8 cellular contexts compared by ENCODE assay signal in the genomic region with DNA sequence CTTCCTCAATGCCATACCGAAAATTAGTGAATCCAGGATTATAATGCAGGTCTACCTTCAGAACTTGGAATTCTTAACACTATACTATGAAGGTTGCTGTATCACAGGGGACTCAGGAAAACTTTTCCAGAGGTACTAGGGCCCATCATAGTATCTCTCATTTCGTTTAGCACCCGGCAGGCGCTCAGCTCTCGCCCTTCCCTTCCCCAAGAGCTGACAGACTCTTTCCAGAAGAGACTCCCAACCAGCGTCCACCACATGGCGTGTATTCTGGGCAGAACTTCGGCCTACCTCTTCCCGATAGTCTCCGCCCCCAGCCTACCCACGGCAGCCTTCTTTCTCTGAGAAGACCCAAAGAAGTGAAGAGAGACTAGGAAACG. TPM values are rescaled to one million over a fixed set of nuclear protein-coding genes. Genes with fewer than 3 reads are reported as not detected.
A peak's percentile ranks its signal among the peaks of the same experiment; 100 is the strongest.
DNase-seq lines count a peak whose midpoint lies in the region; ATAC-seq, FAIRE-seq and TF ChIP-seq lines count a peak whose summit lies in the region.

No MANE protein-coding gene starts in this region.

- H3K36me3 Mint-ChIP-seq in CD14-positive monocyte, result peaks cover 28 to 32% of the 10 kb centered on the region in 2 donors
- H3K36me3 Mint-ChIP-seq in WTC11, result peaks cover 25% of the 10 kb centered on the region

- peaks cover 0 to 31% (median 16%) of the 10 kb centered on the region in 12 donors for H3K4me1 ChIP-seq in heart left ventricle

- no peaks in the 10 kb centered on the region for H3K9me3 ChIP-seq in heart left ventricle

- peaks cover 0 to 37% (median 34%) of the 10 kb centered on the region in 9 donors for H3K36me3 ChIP-seq in heart left ventricle

- POLR2A ChIA-PET in WTC11 (lab: Charles Lee), result interaction anchor here (0.6 to 1.4 kb wide), 2 partner anchors 268 to 345 kb away, joined by 3 to 4 read pairs; partner anchors contain the start of gene IPPK

- peak overlapping the region; percentile 98 to 100 (median 99) for H3K27ac Mint-ChIP-seq in CD14-positive monocyte
- H3K27ac Mint-ChIP-seq in WTC11, result peak overlapping the region; percentile 99

- DNase-seq in CD14-positive monocyte (ENCODE audit: low spot score), result no peak
- DNase-seq in H54 (ENCODE audit: insufficient read length, low spot score), result peak; percentile 46
- no peak for DNase-seq in WTC11 (ENCODE audit: low spot score)
- no peak for DNase-seq in heart left ventricle
- DNase-seq in sciatic nerve (ENCODE audit: low spot score), result no peak
- no peak for DNase-seq in DMS153 (lab: John Stamatoyannopoulos, UW)
- DNase-seq in urothelium cell line (ENCODE audit: low spot score), result no peak

- H3K27me3 Mint-ChIP-seq in CD14-positive monocyte (ENCODE audit: low read depth in 3 of 3) (no peaks in the 10 kb centered on the region), WTC11 (ENCODE audit: low read depth) (no peaks in the 10 kb centered on the region)

- H3K27me3 ChIP-seq in heart left ventricle, result no peaks in the 10 kb centered on the region

- peak overlapping the region; percentile 53 to 90 (median 80) for H3K4me3 ChIP-seq in heart left ventricle

- peak overlapping the region; percentile 86 to 99 (median 96) for H3K27ac ChIP-seq in heart left ventricle

- H3K9me3 Mint-ChIP-seq in CD14-positive monocyte (no peaks in the 10 kb centered on the region), WTC11 (no peaks in the 10 kb centered on the region)

- FAIRE-seq in H54 (lab: Jason Lieb, UNC) (no peak), urothelium cell line (lab: Jason Lieb, UNC) (no peak)

- peak; percentile 29 for ATAC-seq in WTC11
- peak; percentile 47 to 55 (median 50) for ATAC-seq in heart left ventricle
- ATAC-seq in sciatic nerve, result peak; percentile 63
- no peak for ATAC-seq in HG03460 (IDR thresholded peaks at IDR 0.05; ENCODE audit: unreplicated experiment)

- peak overlapping the region; percentile 100 for H3K4me3 Mint-ChIP-seq in CD14-positive monocyte
- peak overlapping the region; percentile 99 for H3K4me3 Mint-ChIP-seq in WTC11

- TF ChIP-seq POLR2A in H54 (IDR thresholded peaks at IDR 0.05; ENCODE audit: low read depth, low read length) (no peak), heart left ventricle (IDR thresholded peaks at IDR 0.05) (peak in 1 of 2 donors; percentile 24)

- WGBS in heart left ventricle, 4 donors, result 0 to 1% (median 0%) methylated on average over 12 of the region's 12 CpGs

- TF ChIP-seq CTCF in CD14-positive monocyte (IDR thresholded peaks at IDR 0.05) (no peak), WTC11 (IDR thresholded peaks at IDR 0.05) (no peak), heart left ventricle (IDR thresholded peaks at IDR 0.05) (no peak)

- H3K4me1 Mint-ChIP-seq in CD14-positive monocyte (peaks cover 26% of the 10 kb centered on the region), WTC11 (peaks cover 27% of the 10 kb centered on the region)

- CTCF ChIA-PET in WTC11 (lab: Charles Lee), result interaction anchor here (0.6 to 1.9 kb wide), 4 partner anchors 177 to 466 kb away, joined by 3 to 6 read pairs (median 4); partner anchors contain the start of gene IPPK

- intact Hi-C loops in CD14-positive monocyte (cut with micrococcal nuclease) (loop anchor here (1.0 to 10.0 kb wide), 6 partner anchors 32 to 440 kb away; partner anchors contain the start of genes IARS1 (in 2 of the 2), SPTLC1 (in 2 of the 2) and BICD2 (in 1 of the 2)), heart left ventricle (cut with DNase I) (loop anchor here in 6 of 10 donors (1.0 to 10.0 kb wide), 8 partner anchors 110 to 440 kb away; partner anchors contain the start of genes BICD2 (in 1 of the 6) and IPPK (in 1 of the 6)), sciatic nerve (cut with DNase I) (loop anchor here (10.0 kb wide), 1 partner anchor 310 kb away; no protein-coding TSS in a partner anchor)

TF ChIP-seq in WTC11, 78 proteins besides CTCF, POLR2A, EP300 and RAD21:
- TF ChIP-seq CBFB (CRISPR knock-in tag; IDR thresholded peaks at IDR 0.05; ENCODE audit: low read depth) (no peak), ZNF416 (CRISPR knock-in tag; IDR thresholded peaks at IDR 0.05) (no peak), IRF2 (CRISPR knock-in tag; IDR thresholded peaks at IDR 0.05; ENCODE audit: borderline replicate concordance, low read depth) (no peak)

RNA-seq across cellular contexts. Expression of gene NOL8, which starts 0.3 kb away (rescaled TPM):
- polyA plus RNA-seq in CD14-positive monocyte (1 to 10 TPM; 2.9 to 8.8 TPM), heart left ventricle (10 to 100 TPM; 11.7 to 13.5 TPM)
- total RNA-seq in WTC11 (2021) (26.6 to 32.3 TPM (median 32.2 TPM) in 3 replicates), heart left ventricle (10 to 100 TPM in 8 of 9 donors, 1 to 10 TPM in 1; 8.1 to 25.6 (median 18.1) TPM), sciatic nerve (53.0 TPM)

RNA-seq across cellular contexts. Expression of gene CENPP, which starts 0.9 kb away (rescaled TPM):
- polyA plus RNA-seq in CD14-positive monocyte (1 to 10 TPM in 1 of 2 donors, under 1 TPM in 1; 0.50 to 1.1 TPM), heart left ventricle (1 to 10 TPM; 1.1 to 1.6 TPM)
- total RNA-seq in WTC11 (2021) (12.2 to 15.0 TPM (median 14.3 TPM) in 3 replicates), heart left ventricle (1 to 10 TPM; 1.2 to 5.8 (median 3.1) TPM), sciatic nerve (9.1 TPM)

RNA-seq across cellular contexts. Expression of gene IARS1, which starts 31.4 kb away (rescaled TPM):
- polyA plus RNA-seq in CD14-positive monocyte (10 to 100 TPM; 22.8 to 24.2 TPM), heart left ventricle (10 to 100 TPM in 1 of 2 donors, 1 to 10 TPM in 1; 9.0 to 97.5 TPM)
- total RNA-seq in WTC11 (2021) (198 to 220 TPM (median 199 TPM) in 3 replicates), heart left ventricle (10 to 100 TPM; 44.2 to 85.3 (median 68.1) TPM), sciatic nerve (69.5 TPM)
